In genomic region chr10:17029581-17030271, GRCh38 we compare ENCODE assay signal across 1 cellular context.
A peak's percentile ranks its signal among the peaks of the same experiment; 100 is the strongest.
TF ChIP-seq lines count a peak whose summit lies in the region.

No MANE protein-coding gene starts in this region.

TF ChIP-seq in SK-N-SH, 30 proteins besides CTCF, POLR2A, EP300 and RAD21 (continued from another document):
- TF ChIP-seq, protein P1, sequence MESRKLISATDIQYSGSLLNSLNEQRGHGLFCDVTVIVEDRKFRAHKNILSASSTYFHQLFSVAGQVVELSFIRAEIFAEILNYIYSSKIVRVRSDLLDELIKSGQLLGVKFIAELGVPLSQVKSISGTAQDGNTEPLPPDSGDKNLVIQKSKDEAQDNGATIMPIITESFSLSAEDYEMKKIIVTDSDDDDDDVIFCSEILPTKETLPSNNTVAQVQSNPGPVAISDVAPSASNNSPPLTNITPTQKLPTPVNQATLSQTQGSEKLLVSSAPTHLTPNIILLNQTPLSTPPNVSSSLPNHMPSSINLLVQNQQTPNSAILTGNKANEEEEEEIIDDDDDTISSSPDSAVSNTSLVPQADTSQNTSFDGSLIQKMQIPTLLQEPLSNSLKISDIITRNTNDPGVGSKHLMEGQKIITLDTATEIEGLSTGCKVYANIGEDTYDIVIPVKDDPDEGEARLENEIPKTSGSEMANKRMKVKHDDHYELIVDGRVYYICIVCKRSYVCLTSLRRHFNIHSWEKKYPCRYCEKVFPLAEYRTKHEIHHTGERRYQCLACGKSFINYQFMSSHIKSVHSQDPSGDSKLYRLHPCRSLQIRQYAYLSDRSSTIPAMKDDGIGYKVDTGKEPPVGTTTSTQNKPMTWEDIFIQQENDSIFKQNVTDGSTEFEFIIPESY (IDR thresholded peaks at IDR 0.05; ENCODE audit: borderline replicate concordance, low read depth): 0 out of 2 replicates have a peak, but pooled peaks have one; percentile 40
- no peak for TF ChIP-seq NRF1 (IDR thresholded peaks at IDR 0.05; ENCODE audit: low read depth, low read length)
- 0 out of 2 replicates have a peak, but pooled peaks have one; percentile 33 for TF ChIP-seq MXI1 (IDR thresholded peaks at IDR 0.05; ENCODE audit: low read depth, low read length)
- TF ChIP-seq EZH2phosphoT487 (IDR thresholded peaks at IDR 0.05; ENCODE audit: borderline replicate concordance, low read depth): no peak
- peak; percentile 65 for TF ChIP-seq GATA2 (CRISPR knock-in tag; IDR thresholded peaks at IDR 0.05)
- TF ChIP-seq YY1 (IDR thresholded peaks at IDR 0.05; ENCODE audit: low read depth): peak; percentile 58; the same call in 1 of the 2 replicates
